8 cellular contexts compared by ENCODE assay signal in genomic region chr19:54189668-54190502, GRCh38. TPM values are rescaled to one million over a fixed set of nuclear protein-coding genes. Genes with fewer than 3 reads are reported as not detected.
DNase-seq lines count a peak whose midpoint lies in the region; ATAC-seq and TF ChIP-seq lines count a peak whose summit lies in the region.

No MANE protein-coding gene starts in this region.

- peak overlapping the region; percentile 76 to 100 (median 96) for H3K27ac ChIP-seq in skin epidermis

- peaks cover 42% of the 10 kb centered on the region for H3K36me3 Mint-ChIP-seq in WTC11

- H3K4me3 ChIP-seq in cardiac fibroblast (replicated peaks in 1 of 2; ENCODE audit: low read depth in 2 of 2, low read length in 2 of 2) (peak overlapping the region; percentile 69 to 85), skin epidermis (peak overlapping the region; percentile 45 to 97 (median 85))

- peak; percentile 69 for TF ChIP-seq POLR2A in GM18951 (IDR thresholded peaks at IDR 0.05; ENCODE audit: extremely low read depth, insufficient read depth, insufficient read length)

- H3K27me3 Mint-ChIP-seq in WTC11 (ENCODE audit: low read depth): peaks cover 3% of the 10 kb centered on the region; the same call in 1 of the 2 replicates

- TF ChIP-seq CTCF in WTC11 (IDR thresholded peaks at IDR 0.05): no peak
- TF ChIP-seq CTCF in cardiac fibroblast (IDR thresholded peaks at IDR 0.05; ENCODE audit: low read depth, low read length): no peak

- H3K9me3 Mint-ChIP-seq in WTC11: no peaks in the 10 kb centered on the region

- peaks cover 35% of the 10 kb centered on the region for H3K4me1 Mint-ChIP-seq in WTC11

- ATAC-seq in HG03175 (IDR thresholded peaks at IDR 0.05; ENCODE audit: unreplicated experiment): peak; percentile 48
- ATAC-seq in WTC11: peak; percentile 71

- DNase-seq in AG08395 (ENCODE audit: low spot score) (peak; percentile 97), NCI-H2227 treated with DMSO at 0.1 percent for 48 hours (lab: John Stamatoyannopoulos, UW) (peak; percentile 100), WTC11 (ENCODE audit: low spot score) (peak; percentile 100), cardiac fibroblast (ENCODE audit: low read depth in 2 of 2) (peak; percentile 100), iPS-NIHi11 (ENCODE audit: low spot score) (peak; percentile 90)

- peak overlapping the region; percentile 85 for H3K4me3 Mint-ChIP-seq in WTC11

- POLR2A ChIA-PET in WTC11 (lab: Charles Lee): interaction anchor here (0.5 to 4.3 kb wide), 17 partner anchors 10 to 127 kb away, joined by 3 to 25 read pairs (median 5); partner anchors contain the start of genes RPS9 and TMC4

- H3K27ac Mint-ChIP-seq in WTC11: peak overlapping the region; percentile 100

- in situ Hi-C loops in GM18951 (cut with MboI; ENCODE audit: low sequenced_read_pairs, unreplicated experiment): no loop called here

- CTCF ChIA-PET in WTC11 (lab: Charles Lee): interaction anchor here (0.6 to 4.2 kb wide), 28 partner anchors 9 to 397 kb away, joined by 3 to 84 read pairs (median 4); partner anchors contain the start of genes CNOT3, LENG1, TMC4 and TTYH1

TF ChIP-seq in WTC11, 78 proteins besides CTCF, POLR2A, EP300 and RAD21:
- TF ChIP-seq MXD4 (CRISPR knock-in tag; IDR thresholded peaks at IDR 0.05; ENCODE audit: borderline replicate concordance): no peak
- no peak for TF ChIP-seq GRHL2 (CRISPR knock-in tag; IDR thresholded peaks at IDR 0.05; ENCODE audit: insufficient replicate concordance, severe bottlenecking)
- TF ChIP-seq HMGA2 (CRISPR knock-in tag; IDR thresholded peaks at IDR 0.05): 0 out of 2 replicates have a peak, but pooled peaks have one; percentile 12
- TF ChIP-seq FOXP1 (CRISPR knock-in tag; IDR thresholded peaks at IDR 0.05; ENCODE audit: borderline replicate concordance): peak; percentile 29; the same call in 1 of the 2 replicates
- TF ChIP-seq ZNF416 (CRISPR knock-in tag; IDR thresholded peaks at IDR 0.05): 0 out of 2 replicates have a peak, but pooled peaks have one; percentile 52
- TF ChIP-seq STAT6 (CRISPR knock-in tag; conservative IDR thresholded peaks at IDR 0.05; ENCODE audit: low read depth): no peak
- TF ChIP-seq ZNF281 (CRISPR knock-in tag; IDR thresholded peaks at IDR 0.05): 0 out of 2 replicates have a peak, but pooled peaks have one; percentile 27
- peak; percentile 71; the same call in 1 of the 2 replicates for TF ChIP-seq ZBTB21 (CRISPR knock-in tag; IDR thresholded peaks at IDR 0.05; ENCODE audit: borderline replicate concordance)
- no peak for TF ChIP-seq E2F1 (CRISPR knock-in tag; IDR thresholded peaks at IDR 0.05)
- peak; percentile 14; the same call in 1 of the 2 replicates for TF ChIP-seq MYBL2 (CRISPR knock-in tag; IDR thresholded peaks at IDR 0.05)
- TF ChIP-seq CREB1 (CRISPR knock-in tag; IDR thresholded peaks at IDR 0.05): no peak
- TF ChIP-seq SP1 (CRISPR knock-in tag; conservative IDR thresholded peaks at IDR 0.05): peak; percentile 86
- TF ChIP-seq ZNF425 (CRISPR knock-in tag; conservative IDR thresholded peaks at IDR 0.05): no peak
- peak; percentile 24; the same call in 1 of the 2 replicates for TF ChIP-seq FOXK1 (CRISPR knock-in tag; IDR thresholded peaks at IDR 0.05)
- peak; percentile 92 for TF ChIP-seq MAX (CRISPR knock-in tag; IDR thresholded peaks at IDR 0.05)
- 0 out of 2 replicates have a peak, but pooled peaks have one; percentile 41 for TF ChIP-seq USF1 (CRISPR knock-in tag; IDR thresholded peaks at IDR 0.05)

RNA-seq across cellular contexts. Expression of gene MBOAT7, which starts 0.5 kb away (rescaled TPM):
- total RNA-seq in WTC11 (2021): 109 to 126 TPM (median 113 TPM) in 3 replicates

RNA-seq across cellular contexts. Expression of gene TSEN34, which starts 1.2 kb away (rescaled TPM):
- total RNA-seq in WTC11 (2021): 32.0 to 34.3 TPM (median 32.5 TPM) in 3 replicates

RNA-seq across cellular contexts. Expression of gene RPS9, which starts 10.8 kb away (rescaled TPM):
- total RNA-seq in WTC11 (2021): 1,828 to 2,106 TPM (median 2,018 TPM) in 3 replicates

RNA-seq across cellular contexts. Expression of gene TMC4, which starts 16.9 kb away (rescaled TPM):
- 9.3 to 14.7 TPM (median 13.8 TPM) in 3 replicates for total RNA-seq in WTC11 (2021)

RNA-seq across cellular contexts. Expression of gene LENG1, which starts 30.4 kb away (rescaled TPM):
- total RNA-seq in WTC11 (2021): 4.6 to 5.4 TPM (median 4.9 TPM) in 3 replicates

Comparison
In these comparisons a context has a peak if more than half of its experiments do, and no peak if none do; other contexts are left out.
1. Peak in every context shown above with its lines: DNase-seq, ATAC-seq, H3K4me3 ChIP-seq and H3K27ac ChIP-seq.